27 cellular contexts compared by ENCODE assay signal in the genomic region with DNA sequence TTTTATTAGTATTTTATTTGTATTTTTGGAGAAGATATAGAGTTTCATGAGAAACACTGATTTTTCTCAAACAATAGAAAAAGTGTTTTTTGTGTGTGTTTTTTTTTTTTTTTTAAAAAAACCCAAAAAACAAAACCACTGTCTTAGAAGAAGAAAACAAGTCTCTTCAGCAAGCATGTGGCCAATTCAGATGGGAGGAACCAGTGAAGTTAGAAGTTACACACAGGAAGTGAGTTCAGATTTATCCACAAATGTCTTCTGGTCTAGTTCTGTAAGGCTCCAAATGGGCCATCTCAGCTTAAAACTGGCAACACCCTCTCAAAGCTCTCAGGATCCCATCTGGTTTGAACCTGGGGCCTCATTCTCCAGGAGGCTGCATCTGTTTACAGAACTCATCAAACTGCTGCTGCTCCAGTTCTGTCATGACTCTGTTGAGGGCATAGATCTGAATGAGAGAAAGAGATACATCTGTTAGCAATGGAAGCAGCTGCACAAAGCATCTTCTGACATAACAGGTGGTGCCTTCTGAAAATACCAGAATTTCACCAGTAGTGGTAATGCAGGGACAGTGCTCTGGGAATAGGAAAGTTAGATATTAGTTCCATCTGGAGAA. TPM values are rescaled to one million over a fixed set of nuclear protein-coding genes. Genes with fewer than 3 reads are reported as not detected.
A peak's percentile ranks its signal among the peaks of the same experiment; 100 is the strongest.
DNase-seq lines count a peak whose midpoint lies in the region; ATAC-seq and TF ChIP-seq lines count a peak whose summit lies in the region.
"Had no signal": no experiment of that assay in that cellular context is flagged by ENCODE, and none has a peak within 500 bp of the region (broad histone marks: within the 10 kb centered on the region; RNA-seq: fewer than 3 reads in every experiment).

No MANE protein-coding gene starts in this region.

- H3K36me3 ChIP-seq in CD4-positive, CD25-positive, alpha-beta regulatory T cell (ENCODE audit: control insufficient read depth, insufficient read depth, low read length), result peaks cover 7% of the 10 kb centered on the region
- peaks cover 0 to 35% of the 10 kb centered on the region in 2 donors for H3K36me3 ChIP-seq in gastroesophageal sphincter
- H3K36me3 ChIP-seq: Peyer's patch, transverse colon had no signal

- DNase-seq in CD4-positive, CD25-positive, alpha-beta regulatory T cell, result peak in 2 of 3 donors; percentile 25 to 72
- DNase-seq in DMS 273 treated with DMSO at 0.1 percent for 48 hours (lab: John Stamatoyannopoulos, UW) (peak; percentile 35), NCI-H82 (lab: John Stamatoyannopoulos, UW) (peak; percentile 98), NCI-H1048 (lab: John Stamatoyannopoulos, UW) (no peak), glomerular visceral epithelial cell (ENCODE audit: extremely low spot score) (no peak)
- DNase-seq: activated B cell treated with CpG ODN at 0.5 μM for 24 hours; activated naive CD4-positive, alpha-beta T cell; central memory CD4-positive, alpha-beta T cell; DMS79; effector memory CD8-positive, alpha-beta T cell; GM23248; midbrain; MV-4-11; NCI-H146; NCI-H510A treated with DMSO at 0.1 percent for 48 hours; Peyer's patch; psoas muscle; SHP77 treated with DMSO at 0.1 percent for 48 hours; sigmoid colon; stimulated activated CD4-positive, alpha-beta T cell treated with anti-CD3 and anti-CD28 coated beads, Interleukin-4, amount 100 ng/mL, for 24 hours; transverse colon had no signal

- H3K27ac ChIP-seq in CD4-positive, CD25-positive, alpha-beta regulatory T cell (ENCODE audit: insufficient read depth, low read length, poor library complexity, severe bottlenecking), result peak overlapping the region; percentile 68
- H3K27ac ChIP-seq in gastroesophageal sphincter, result peak overlapping the region in 1 of 4 donors; percentile 14
- H3K27ac ChIP-seq: GM23248, Peyer's patch, psoas muscle, sigmoid colon, transverse colon had no signal

- TF ChIP-seq CTCF in gastroesophageal sphincter (IDR thresholded peaks at IDR 0.05), result no peak

- H3K27ac Mint-ChIP-seq in CD4-positive, CD25-positive, alpha-beta regulatory T cell, result peak overlapping the region; percentile 16 to 91 (median 81)
- H3K27ac Mint-ChIP-seq: activated B cell treated with CpG ODN at 0.5 μM for 24 hours had no signal

- no peaks in the 10 kb centered on the region for H3K27me3 ChIP-seq in CD4-positive, CD25-positive, alpha-beta regulatory T cell (ENCODE audit: control insufficient read depth, insufficient read depth, low read length)
- H3K27me3 ChIP-seq in gastroesophageal sphincter, result no peaks in the 10 kb centered on the region
- H3K27me3 ChIP-seq: Peyer's patch, sigmoid colon, transverse colon had no signal

- H3K9me3 Mint-ChIP-seq in CD4-positive, CD25-positive, alpha-beta regulatory T cell, result peaks cover 0 to 2% (median 0%) of the 10 kb centered on the region in 7 donors
- H3K9me3 Mint-ChIP-seq: activated B cell treated with CpG ODN at 0.5 μM for 24 hours; effector memory CD8-positive, alpha-beta T cell; nephron had no signal

- TF ChIP-seq POLR2A in gastroesophageal sphincter (IDR thresholded peaks at IDR 0.05), result no peak

- H3K36me3 Mint-ChIP-seq in CD4-positive, CD25-positive, alpha-beta regulatory T cell, result peaks cover 30% of the 10 kb centered on the region

- no peaks in the 10 kb centered on the region for H3K9me3 ChIP-seq in CD4-positive, CD25-positive, alpha-beta regulatory T cell (ENCODE audit: control insufficient read depth in 2 of 2, low read length in 2 of 2)
- H3K9me3 ChIP-seq in gastroesophageal sphincter, result no peaks in the 10 kb centered on the region
- H3K9me3 ChIP-seq: Peyer's patch, psoas muscle, sigmoid colon, transverse colon had no signal

- no peak for TF ChIP-seq EP300 in gastroesophageal sphincter (IDR thresholded peaks at IDR 0.05)

- H3K4me3 ChIP-seq in CD4-positive, CD25-positive, alpha-beta regulatory T cell (ENCODE audit: low read depth, low read length), result peak overlapping the region; percentile 42
- H3K4me3 ChIP-seq in gastroesophageal sphincter, result no peak overlapping the region
- H3K4me3 ChIP-seq: GM23248, Peyer's patch, psoas muscle, sigmoid colon, transverse colon had no signal

- peak overlapping the region; percentile 38 to 69 (median 61) for H3K4me3 Mint-ChIP-seq in CD4-positive, CD25-positive, alpha-beta regulatory T cell
- H3K4me3 Mint-ChIP-seq: activated B cell treated with CpG ODN at 0.5 μM for 24 hours; effector memory CD8-positive, alpha-beta T cell; nephron had no signal

- peaks cover 19 to 45% (median 29%) of the 10 kb centered on the region in 4 donors for H3K4me1 Mint-ChIP-seq in CD4-positive, CD25-positive, alpha-beta regulatory T cell
- H3K4me1 Mint-ChIP-seq: activated B cell treated with CpG ODN at 0.5 μM for 24 hours had no signal

- H3K27me3 Mint-ChIP-seq in CD4-positive, CD25-positive, alpha-beta regulatory T cell, result peaks cover under 1% of the 10 kb centered on the region
- H3K27me3 Mint-ChIP-seq: activated B cell treated with CpG ODN at 0.5 μM for 24 hours had no signal

- peaks cover 23% of the 10 kb centered on the region for H3K4me1 ChIP-seq in CD4-positive, CD25-positive, alpha-beta regulatory T cell (ENCODE audit: control insufficient read depth, insufficient read depth, low read length, poor library complexity, severe bottlenecking)
- no peaks in the 10 kb centered on the region for H3K4me1 ChIP-seq in gastroesophageal sphincter
- H3K4me1 ChIP-seq: Peyer's patch, psoas muscle, sigmoid colon, transverse colon had no signal

- peak; percentile 55 to 70 for ATAC-seq in CD4-positive, CD25-positive, alpha-beta regulatory T cell (ENCODE audit: low read depth in 2 of 2)
- ATAC-seq in gastroesophageal sphincter, result peak; percentile 82
- no peak for ATAC-seq in HG03457 (IDR thresholded peaks at IDR 0.05; ENCODE audit: unreplicated experiment)
- ATAC-seq in GM21360 (IDR thresholded peaks at IDR 0.05; ENCODE audit: unreplicated experiment), result no peak
- ATAC-seq: effector memory CD8-positive, alpha-beta T cell; psoas muscle had no signal

RNA-seq across cellular contexts. Expression of a gene that starts 9.8 kb away (rescaled TPM):
- total RNA-seq in CD4-positive, CD25-positive, alpha-beta regulatory T cell, result 4.9 TPM
- polyA plus RNA-seq in CD4-positive, CD25-positive, alpha-beta regulatory T cell, result 1 to 10 TPM; 2.8 to 4.1 (median 3.5) TPM
- total RNA-seq in gastroesophageal sphincter, result 10 to 100 TPM in 2 of 4 donors, 1 to 10 TPM in 2; 9.4 to 14.6 (median 10.5) TPM

RNA-seq across cellular contexts. Expression of a gene that starts 10.0 kb away (rescaled TPM):
- 24.4 TPM for total RNA-seq in CD4-positive, CD25-positive, alpha-beta regulatory T cell
- 100 to 1,000 TPM in 2 of 4 donors, 10 to 100 TPM in 2; 82.7 to 126 (median 98.9) TPM for polyA plus RNA-seq in CD4-positive, CD25-positive, alpha-beta regulatory T cell
- 10 to 100 TPM; 21.3 to 36.5 (median 22.6) TPM for total RNA-seq in gastroesophageal sphincter

RNA-seq across cellular contexts. Expression of a gene that starts 22.4 kb away (rescaled TPM):
- 1.1 TPM for total RNA-seq in CD4-positive, CD25-positive, alpha-beta regulatory T cell
- polyA plus RNA-seq in CD4-positive, CD25-positive, alpha-beta regulatory T cell, result under 1 TPM in 1 of 4 donors, not detected in 3; 0.12 TPM
- under 1 TPM in 1 of 4 donors, not detected in 3; 0.12 TPM for total RNA-seq in gastroesophageal sphincter
- total RNA-seq: GM23248, IMR-90, Peyer's patch, sigmoid colon had no signal
- polyA plus RNA-seq: BJ, GM23248, IMR-90 had no signal

RNA-seq across cellular contexts. Expression of a gene that starts 39.3 kb away (rescaled TPM):
- total RNA-seq in CD4-positive, CD25-positive, alpha-beta regulatory T cell, result 5.3 TPM
- polyA plus RNA-seq in CD4-positive, CD25-positive, alpha-beta regulatory T cell, result 10 to 100 TPM in 1 of 4 donors, 1 to 10 TPM in 3; 7.6 to 13.7 (median 9.7) TPM
- 10 to 100 TPM; 11.2 to 22.4 (median 13.8) TPM for total RNA-seq in gastroesophageal sphincter

RNA-seq across cellular contexts. Expression of a gene that starts 40.1 kb away (rescaled TPM):
- total RNA-seq in CD4-positive, CD25-positive, alpha-beta regulatory T cell, result 14.3 TPM
- 10 to 100 TPM in 1 of 4 donors, 1 to 10 TPM in 3; 3.8 to 12.7 (median 6.0) TPM for polyA plus RNA-seq in CD4-positive, CD25-positive, alpha-beta regulatory T cell
- total RNA-seq in gastroesophageal sphincter, result 1 to 10 TPM; 4.0 to 8.8 (median 8.0) TPM

Comparison
In these comparisons a context has a peak if more than half of its experiments do, and no peak if none do; other contexts are left out.
1. ATAC-seq: peak in CD4-positive, CD25-positive, alpha-beta regulatory T cell (2 of 2) and gastroesophageal sphincter (single experiment); none in HG03457 (single experiment) and GM21360 (single experiment).
2. DNase-seq: peak in CD4-positive, CD25-positive, alpha-beta regulatory T cell (2 of 3), DMS 273 treated with DMSO at 0.1 percent for 48 hours (single experiment) and NCI-H82 (single experiment); none in NCI-H1048 (single experiment) and glomerular visceral epithelial cell (single experiment).